Comparison of ENCODE assay signal across 8 cellular contexts in the genomic region with DNA sequence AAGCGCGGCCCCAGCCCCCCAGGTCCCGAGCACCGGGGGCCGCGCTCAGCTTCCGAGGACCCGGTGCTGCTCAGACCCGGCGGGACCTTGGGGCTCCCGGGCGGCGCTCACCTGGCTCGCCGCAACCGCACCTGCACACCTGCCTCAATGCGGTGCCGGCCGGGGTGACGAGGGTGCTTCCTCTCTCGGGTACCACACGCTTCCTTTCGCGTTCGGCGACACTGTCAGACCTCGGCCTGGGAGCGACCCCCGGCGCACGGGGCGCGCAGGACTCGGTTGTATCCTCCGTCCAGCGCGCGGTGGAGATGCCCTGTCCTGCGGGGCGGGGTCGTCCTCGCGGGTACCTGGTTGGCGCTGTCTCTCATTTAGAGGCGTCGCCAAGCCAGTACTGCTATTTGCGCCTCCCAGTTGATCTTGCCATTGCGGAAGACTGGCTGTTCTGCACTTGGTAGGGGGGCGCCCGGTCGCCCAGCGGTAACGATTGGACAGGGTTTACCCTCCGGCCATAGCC. TPM values are rescaled to one million over a fixed set of nuclear protein-coding genes. Genes with fewer than 3 reads are reported as not detected.
DNase-seq lines count a peak whose midpoint lies in the region; ATAC-seq and TF ChIP-seq lines count a peak whose summit lies in the region.

No MANE protein-coding gene starts in this region.

- peak overlapping the region; percentile 70 for H3K27ac Mint-ChIP-seq in HFFc6
- H3K27ac Mint-ChIP-seq in activated T-cell treated with anti-CD3 and anti-CD28 coated beads, Interleukin-2, amount 50 U/mL, for 72 hours = peak overlapping the region; percentile 77

- H3K4me1 ChIP-seq in ES-I3 (ENCODE audit: insufficient read depth, low read length) = peaks cover 9% of the 10 kb centered on the region; the same call in 1 of the 2 replicates

- peak overlapping the region; percentile 88 for H3K4me3 Mint-ChIP-seq in HFFc6
- peak overlapping the region; percentile 93 to 95 for H3K4me3 Mint-ChIP-seq in activated T-cell treated with anti-CD3 and anti-CD28 coated beads, Interleukin-2, amount 50 U/mL, for 72 hours

- H3K79me2 ChIP-seq in neural cell (replicated peaks; ENCODE audit: insufficient read depth, low read length) = peaks cover 31% of the 10 kb centered on the region

- peak; percentile 17 for TF ChIP-seq RAD21 in neural cell (conservative IDR thresholded peaks at IDR 0.05)

- peak overlapping the region; percentile 91 for H3K4me2 ChIP-seq in neural cell (ENCODE audit: low read length)

- no peaks in the 10 kb centered on the region for H3F3A ChIP-seq in neural cell (ENCODE audit: insufficient read depth, low read length, poor library complexity, severe bottlenecking)

- H3K36me3 Mint-ChIP-seq in HFFc6 (ENCODE audit: low read depth) = no peaks in the 10 kb centered on the region
- H3K36me3 Mint-ChIP-seq in activated T-cell treated with anti-CD3 and anti-CD28 coated beads, Interleukin-2, amount 50 U/mL, for 72 hours (ENCODE audit: insufficient read depth in 2 of 2) = no peaks in the 10 kb centered on the region

- DNase-seq in HFFc6 = no peak
- DNase-seq in NCI-H2227 (lab: John Stamatoyannopoulos, UW; ENCODE audit: unreplicated experiment) = peak; percentile 68
- peak; percentile 44 to 48 for DNase-seq in activated T-cell treated with anti-CD3 and anti-CD28 coated beads, Interleukin-2, amount 50 U/mL, for 72 hours
- DNase-seq in fibroblast of gingiva (ENCODE audit: low read depth) = peak; percentile 43
- DNase-seq in medulla oblongata (ENCODE audit: extremely low spot score) = no peak
- DNase-seq in GDM1 (lab: John Stamatoyannopoulos, UW) = no peak

- no peaks in the 10 kb centered on the region for H3K9me3 Mint-ChIP-seq in HFFc6
- H3K9me3 Mint-ChIP-seq in activated T-cell treated with anti-CD3 and anti-CD28 coated beads, Interleukin-2, amount 50 U/mL, for 72 hours = no peaks in the 10 kb centered on the region

- no peaks in the 10 kb centered on the region for H3K9me3 ChIP-seq in ES-I3 (ENCODE audit: control insufficient read depth, insufficient read depth, low read length)
- H3K9me3 ChIP-seq in neural cell (ENCODE audit: low read length) = no peaks in the 10 kb centered on the region

- H3K4me3 ChIP-seq in neural cell (ENCODE audit: low read length) = peak overlapping the region; percentile 97

- H3K27ac ChIP-seq in neural cell (ENCODE audit: low read length) = peak overlapping the region; percentile 33

- TF ChIP-seq EP300 in neural cell (conservative IDR thresholded peaks at IDR 0.05; ENCODE audit: poor library complexity, severe bottlenecking) = no peak

- peaks cover 34% of the 10 kb centered on the region for H3K4me1 Mint-ChIP-seq in HFFc6 (ENCODE audit: low read depth)
- peaks cover 43% of the 10 kb centered on the region for H3K4me1 Mint-ChIP-seq in activated T-cell treated with anti-CD3 and anti-CD28 coated beads, Interleukin-2, amount 50 U/mL, for 72 hours (ENCODE audit: low read depth)

- no peak overlapping the region for H2AFZ ChIP-seq in neural cell (ENCODE audit: low read depth, low read length)

- TF ChIP-seq CTCF in HFFc6 (IDR thresholded peaks at IDR 0.05) = no peak
- peak; percentile 27 for TF ChIP-seq CTCF in neural cell (IDR thresholded peaks at IDR 0.05; ENCODE audit: poor library complexity, severe bottlenecking)

- H3K9ac ChIP-seq in ES-I3 (ENCODE audit: low read depth, low read length) = peak overlapping the region; percentile 39
- peak overlapping the region; percentile 73 for H3K9ac ChIP-seq in neural cell (ENCODE audit: low read length)

- peak; percentile 7 to 16 for ATAC-seq in activated T-cell treated with anti-CD3 and anti-CD28 coated beads, Interleukin-2, amount 50 U/mL, for 72 hours (replicated peaks in 1 of 2)

- H3K27me3 ChIP-seq in neural cell (ENCODE audit: insufficient read depth, low read depth, low read length) = no peaks in the 10 kb centered on the region

- no peaks in the 10 kb centered on the region; the same call in 1 of the 2 replicates for H3K27me3 Mint-ChIP-seq in HFFc6 (ENCODE audit: insufficient read depth)
- H3K27me3 Mint-ChIP-seq in activated T-cell treated with anti-CD3 and anti-CD28 coated beads, Interleukin-2, amount 50 U/mL, for 72 hours (ENCODE audit: low read depth) = no peaks in the 10 kb centered on the region

- H3K36me3 ChIP-seq in ES-I3 (ENCODE audit: insufficient read depth, low read length) (no peaks in the 10 kb centered on the region), neural cell (ENCODE audit: insufficient read depth, low read length) (no peaks in the 10 kb centered on the region)

- no peaks in the 10 kb centered on the region for H3K9me2 ChIP-seq in neural cell (ENCODE audit: insufficient read depth, low read length)

- H4K20me1 ChIP-seq in neural cell (ENCODE audit: insufficient read depth) = peaks cover 4% of the 10 kb centered on the region

TF ChIP-seq in neural cell, 6 proteins besides CTCF, POLR2A, EP300 and RAD21:
- TF ChIP-seq SMC3 (conservative IDR thresholded peaks at IDR 0.05; ENCODE audit: poor library complexity) (no peak), MXI1 (conservative IDR thresholded peaks at IDR 0.05; ENCODE audit: poor library complexity, severe bottlenecking) (peak; percentile 48)

RNA-seq across cellular contexts. Expression of gene PACS2, which starts 0.7 kb away (rescaled TPM):
- total RNA-seq in HFFc6 (2021; fragmentation: NEBNext Ultra II Directional; extraction: Animal tissue kit (Norgen Biotek cat#: 25700)) = 10 to 100 TPM; 33.5 to 38.5 (median 35.2) TPM
- 10 to 100 TPM; 36.5 to 44.9 TPM for total RNA-seq in activated T-cell treated with anti-CD3 and anti-CD28 coated beads, Interleukin-2, amount 50 U/mL, for 72 hours
- 77.7 and 110 TPM in 2 replicates for polyA plus RNA-seq in neural cell
- polyA minus RNA-seq in neural cell = 133 and 151 TPM in 2 replicates

RNA-seq across cellular contexts. Expression of gene BRF1, which starts 14.5 kb away (rescaled TPM):
- total RNA-seq in HFFc6 (2021; fragmentation: NEBNext Ultra II Directional; extraction: Animal tissue kit (Norgen Biotek cat#: 25700)) = 10 to 100 TPM; 20.1 to 25.8 (median 21.8) TPM
- 10 to 100 TPM; 31.3 to 34.5 TPM for total RNA-seq in activated T-cell treated with anti-CD3 and anti-CD28 coated beads, Interleukin-2, amount 50 U/mL, for 72 hours
- polyA plus RNA-seq in neural cell = 69.4 and 71.1 TPM in 2 replicates
- polyA minus RNA-seq in neural cell = 86.7 and 96.7 TPM in 2 replicates

Comparison
In these comparisons a context has a peak if more than half of its experiments do, and no peak if none do; other contexts are left out.
1. DNase-seq: peak in NCI-H2227 (single experiment), activated T-cell treated with anti-CD3 and anti-CD28 coated beads, Interleukin-2, amount 50 U/mL, for 72 hours (2 of 2) and fibroblast of gingiva (single experiment); none in HFFc6 (single experiment), medulla oblongata (single experiment) and GDM1 (single experiment).